Comparison of ENCODE assay signal across 20 cellular contexts in the genomic region with DNA sequence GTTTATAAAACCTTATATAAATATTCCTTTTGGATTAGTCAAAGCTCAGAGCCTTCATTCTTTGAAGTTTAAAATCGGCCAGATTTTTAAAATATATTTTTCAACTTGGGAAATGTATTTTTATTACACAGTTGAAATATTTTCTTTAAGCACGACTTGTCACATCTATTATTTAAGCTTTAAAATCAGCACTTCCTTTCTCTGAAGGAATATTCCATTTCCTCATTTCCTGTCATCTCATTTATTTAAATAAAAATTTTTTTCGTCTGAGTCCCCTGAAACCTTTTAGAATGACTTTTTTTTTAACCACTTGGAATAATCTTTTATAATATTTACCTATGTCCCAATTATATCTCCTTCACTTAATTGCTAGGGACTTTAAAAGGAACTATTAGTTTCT.
"Had no signal": no experiment of that assay in that cellular context is flagged by ENCODE, and none has a peak within 500 bp of the region (broad histone marks: within the 10 kb centered on the region; RNA-seq: fewer than 3 reads in every experiment).

No MANE protein-coding gene starts in this region.

- H2AFZ ChIP-seq: neural progenitor cell had no signal

- H3K9ac ChIP-seq: neural progenitor cell had no signal

- ATAC-seq: activated CD4-positive, alpha-beta T cell treated with anti-CD3 and anti-CD28 coated beads for 36 hours; activated T-cell treated with anti-CD3 and anti-CD28 coated beads, Interleukin-2, amount 50 U/mL, for 4 hours; heart right ventricle; left lung; naive thymus-derived CD8-positive, alpha-beta T cell; WTC11 had no signal

- H3K27ac ChIP-seq: coronary artery, heart right ventricle, left lung, neural progenitor cell, spleen, testis, upper lobe of left lung had no signal

- H3K27me3 ChIP-seq: heart right ventricle, left lung, neural progenitor cell, spleen, testis, upper lobe of left lung had no signal

- DNase-seq: activated CD4-positive, alpha-beta T cell treated with anti-CD3 and anti-CD28 coated beads for 36 hours; activated CD4-positive, alpha-beta T cell treated with anti-CD3 and anti-CD28 coated beads, Interleukin-2, amount 50 U/mL, for 48 hours; activated CD8-positive, alpha-beta memory T cell treated with anti-CD3 and anti-CD28 coated beads, Interleukin-2, amount 50 U/mL, for 48 hours; activated naive CD4-positive, alpha-beta T cell treated with Interleukin-2 at 50 U/mL for 16 hours; activated naive CD8-positive, alpha-beta T cell treated with anti-CD3 and anti-CD28 coated beads for 36 hours; activated T-cell treated with anti-CD3 and anti-CD28 coated beads, Interleukin-2, amount 50 U/mL, for 4 hours; amniotic stem cell; heart right ventricle; naive thymus-derived CD8-positive, alpha-beta T cell; spleen; stimulated activated CD4-positive, alpha-beta T cell treated with anti-CD3 and anti-CD28 coated beads, Interleukin-4, amount 100 ng/mL, for 1 hour; stimulated activated naive CD4-positive, alpha-beta T cell; T-helper 1 cell; testis had no signal

- H3K4me2 ChIP-seq: neural progenitor cell had no signal

- H3K4me3 ChIP-seq: coronary artery, heart right ventricle, left lung, lung, neural progenitor cell, spleen, testis, upper lobe of left lung had no signal

- H3K9me3 ChIP-seq: heart right ventricle, left lung, spleen, testis, upper lobe of left lung had no signal

- H3K36me3 ChIP-seq: heart right ventricle, left lung, neural progenitor cell, spleen, upper lobe of left lung had no signal

- H3K4me1 ChIP-seq: heart right ventricle, left lung, spleen, testis, upper lobe of left lung had no signal
